ENCODE assay signal across 7 cellular contexts in genomic region chr4:7549866-7550265, GRCh38.
"Had no signal": no experiment of that assay in that cellular context is flagged by ENCODE, and none has a peak within 500 bp of the region (broad histone marks: within the 10 kb centered on the region; RNA-seq: fewer than 3 reads in every experiment).

No MANE protein-coding gene starts in this region.

- H3K9ac ChIP-seq: GM23248 had no signal

- DNase-seq: GM23248, GOT3, H7, HFFc6, IMR-90 had no signal

- H3K4me1 ChIP-seq: HAP-1 had no signal

- ATAC-seq: HCT116 had no signal

- H3K4me3 ChIP-seq: GM23248, HAP-1 had no signal

- H3K27ac ChIP-seq: GM23248 had no signal

- H3K36me3 ChIP-seq: HAP-1 had no signal

- H3K27ac Mint-ChIP-seq: HFFc6 had no signal

- H2AFZ ChIP-seq: GM23248 had no signal

- H3K4me3 Mint-ChIP-seq: HFFc6 had no signal
